8 cellular contexts compared by ENCODE assay signal in the genomic region with DNA sequence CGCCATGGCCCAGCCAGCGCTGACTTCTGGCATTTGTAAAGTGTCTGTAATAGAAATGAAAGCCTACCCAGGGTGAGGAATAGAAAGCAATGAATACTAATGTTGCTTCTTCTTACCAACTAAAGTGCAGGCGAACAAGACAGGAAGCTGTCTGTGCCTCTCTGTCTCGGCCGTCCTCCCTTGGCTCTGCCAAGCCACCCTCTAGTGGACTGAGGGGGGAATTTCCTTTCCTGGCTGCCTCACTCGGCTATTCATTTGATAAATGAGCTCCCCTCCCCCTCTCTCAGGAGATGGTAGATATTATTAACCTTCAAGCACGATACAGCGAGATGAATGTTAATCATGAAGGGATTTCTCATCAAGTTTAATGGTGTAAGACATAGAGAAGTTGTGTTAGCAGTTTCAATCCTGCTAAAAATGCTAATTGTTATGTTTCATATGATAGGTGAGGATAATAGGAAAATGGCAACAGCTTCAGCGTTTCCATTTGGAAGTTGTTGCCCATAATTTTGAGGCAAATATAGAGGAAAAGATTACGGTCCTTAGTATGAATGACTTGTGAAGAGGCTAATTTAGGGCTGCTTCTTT.
DNase-seq lines count a peak whose midpoint lies in the region; ATAC-seq, FAIRE-seq and TF ChIP-seq lines count a peak whose summit lies in the region.

No MANE protein-coding gene starts in this region.

- H3K36me3 ChIP-seq in DND-41 (ENCODE audit: insufficient read depth, low read length) (no peaks in the 10 kb centered on the region), GM12878 (ENCODE audit: control insufficient read depth in 2 of 2, insufficient read depth in 2 of 2, low read length in 1 of 2) (no peaks in the 10 kb centered on the region)

- H3K79me2 ChIP-seq in DND-41 (ENCODE audit: insufficient read depth, low read length) (no peaks in the 10 kb centered on the region), GM12878 (ENCODE audit: control insufficient read depth, insufficient read depth, low read length) (no peaks in the 10 kb centered on the region)

- 10% methylated on average over 10 of the region's 10 CpGs for WGBS in GM12878 (ENCODE audit: insufficient coverage, insufficient replicate concordance, low lambda C conversion rate, missing lambda C conversion rate)

- RAD21 ChIA-PET in GM12878 (lab: Charles Lee; ENCODE audit: unreplicated experiment) = interaction anchor here (0.7 to 5.8 kb wide), 17 partner anchors 9 to 527 kb away, joined by 3 to 62 read pairs (median 4); no protein-coding TSS in a partner anchor

- no peak for TF ChIP-seq EP300 in GM12878 (IDR thresholded peaks at IDR 0.05; ENCODE audit: borderline replicate concordance in 1 of 2, control insufficient read depth in 1 of 2, low read depth in 2 of 2, low read length in 2 of 2)

- TF ChIP-seq POLR2A in GM12878 (IDR thresholded peaks at IDR 0.05; ENCODE audit: low read depth, low read length) = no peak

- peak; percentile 43 for TF ChIP-seq RAD21 in GM12878 (IDR thresholded peaks at IDR 0.05; ENCODE audit: insufficient read depth, low read depth, low read length)

- H4K20me1 ChIP-seq in DND-41 (ENCODE audit: insufficient read depth, low read length) = no peaks in the 10 kb centered on the region
- H4K20me1 ChIP-seq in GM12878 (ENCODE audit: control insufficient read depth, insufficient read depth) = no peaks in the 10 kb centered on the region

- DNase-seq in DND-41 = peak; percentile 43
- DNase-seq in NOMO-1 treated with DMSO at 0.1 percent for 48 hours (lab: John Stamatoyannopoulos, UW; ENCODE audit: unreplicated experiment) = peak; percentile 57
- no peak for DNase-seq in GM12878 (ENCODE audit: low read depth, low spot score)
- DNase-seq in inferior parietal cortex (ENCODE audit: extremely low spot score) = peak; percentile 62
- DNase-seq in stimulated activated CD4-positive, alpha-beta T cell treated with anti-CD3 and anti-CD28 coated beads, Interleukin-1b, Interleukin-23, amount 100 ng/mL, for 48 hours = peak; percentile 34
- no peak for DNase-seq in mesenteric fat pad (ENCODE audit: low spot score)

- ATAC-seq in DND-41 (ENCODE audit: insufficient read depth, low read depth) (peak; percentile 72), GM19455 (IDR thresholded peaks at IDR 0.05; ENCODE audit: unreplicated experiment) (peak; percentile 78), HG03521 (IDR thresholded peaks at IDR 0.05; ENCODE audit: unreplicated experiment) (peak; percentile 89), GM12878 (peak; percentile 97)

- POLR2A ChIA-PET in GM12878 (lab: Charles Lee) = interaction anchor here (0.8 to 1.9 kb wide), 4 partner anchors 10 to 99 kb away, joined by 3 to 4 read pairs (median 3); no protein-coding TSS in a partner anchor

- CTCF ChIA-PET in GM12878 (lab: Yijun Ruan, JAX) = interaction anchor here (0.7 to 9.3 kb wide), 33 partner anchors 9 to 625 kb away, joined by 3 to 145 read pairs (median 6); no protein-coding TSS in a partner anchor

- H3K4me2 ChIP-seq in DND-41 (ENCODE audit: insufficient read depth, low read length) = no peak overlapping the region
- no peak overlapping the region for H3K4me2 ChIP-seq in GM12878 (ENCODE audit: control insufficient read depth, insufficient read depth)

- in situ Hi-C loops in GM12878 (cut with MboI) = loop anchor here (10.0 kb wide), 1 partner anchor 161 kb away; no protein-coding TSS in a partner anchor

- H3K4me3 ChIP-seq in DND-41 (ENCODE audit: low read depth in 1 of 2, low read length in 2 of 2) (no peak overlapping the region), GM12878 (no peak overlapping the region)

- FAIRE-seq in GM12878 (lab: Jason Lieb, UNC) = no peak

- no TSS peak for BruUV-seq in GM12878 (replicated peaks; lab: Mats Ljungman, UMichigan)

- intact Hi-C loops in GM12878 (cut with micrococcal nuclease; ENCODE audit: unreplicated experiment) = loop anchor here (2.0 to 5.0 kb wide), 3 partner anchors 97 to 527 kb away; no protein-coding TSS in a partner anchor

- H3K4me1 ChIP-seq in DND-41 (ENCODE audit: insufficient read depth, low read length) (no peaks in the 10 kb centered on the region), GM12878 (ENCODE audit: control insufficient read depth, insufficient read depth, low read length) (no peaks in the 10 kb centered on the region)

- H3K27ac ChIP-seq in DND-41 (ENCODE audit: low read length) (no peak overlapping the region), GM12878 (ENCODE audit: control insufficient read depth, insufficient read depth) (no peak overlapping the region)

- SMC1A ChIA-PET in GM12878 (lab: Charles Lee; ENCODE audit: uncharacterized antibody, unreplicated experiment) = interaction anchor here (0.6 to 8.5 kb wide), 25 partner anchors 8 to 527 kb away, joined by 3 to 88 read pairs (median 4); no protein-coding TSS in a partner anchor

- TF ChIP-seq CTCF in DND-41 (IDR thresholded peaks at IDR 0.05; ENCODE audit: borderline replicate concordance, extremely low read depth, low read length, poor library complexity, severe bottlenecking) (peak; percentile 62), GM12878 (IDR thresholded peaks at IDR 0.05 in 2 of 3, conservative IDR thresholded peaks at IDR 0.05 in 1 of 3; ENCODE audit: control insufficient read depth in 2 of 3, extremely low read depth in 1 of 3, insufficient read depth in 1 of 3, low read depth in 3 of 3, low read length in 3 of 3) (peak; percentile 60 to 76 (median 62))

- no peak overlapping the region for H2AFZ ChIP-seq in DND-41 (ENCODE audit: low read depth, low read length)
- H2AFZ ChIP-seq in GM12878 (ENCODE audit: control insufficient read depth, low read depth, low read length) = peak overlapping the region; percentile 28

- H3K9ac ChIP-seq in DND-41 (ENCODE audit: low read depth, low read length) (no peak overlapping the region), GM12878 (ENCODE audit: control insufficient read depth, insufficient read depth, low read length) (no peak overlapping the region)

- H3K9me3 ChIP-seq in DND-41 (ENCODE audit: insufficient read depth, low read length, severe bottlenecking) (no peaks in the 10 kb centered on the region), GM12878 (replicated peaks; ENCODE audit: control insufficient read depth, insufficient read depth, low read length) (no peaks in the 10 kb centered on the region)

- no peaks in the 10 kb centered on the region for H3K27me3 ChIP-seq in DND-41 (ENCODE audit: insufficient read depth, low read length, poor library complexity)
- no peaks in the 10 kb centered on the region; a peak in 1 of 4 replicates for H3K27me3 ChIP-seq in GM12878 (replicated peaks in 1 of 2; ENCODE audit: control insufficient read depth in 2 of 2, insufficient read depth in 2 of 2, low read length in 1 of 2)

TF ChIP-seq in GM12878, 131 proteins besides CTCF, POLR2A, EP300 and RAD21 (continues in another document):
- TF ChIP-seq HDAC2 (IDR thresholded peaks at IDR 0.05) (no peak), MYC (IDR thresholded peaks at IDR 0.05; ENCODE audit: insufficient read depth, insufficient read length, insufficient replicate concordance, low read length, severe bottlenecking) (no peak), SMC3 (IDR thresholded peaks at IDR 0.05; ENCODE audit: borderline replicate concordance, low read length) (peak; percentile 27; the same call in 1 of the 2 replicates), BRCA1 (IDR thresholded peaks at IDR 0.05; ENCODE audit: low read depth, low read length) (no peak), TAF1 (IDR thresholded peaks at IDR 0.05; ENCODE audit: borderline replicate concordance, low read depth, low read length) (no peak), E2F8 (IDR thresholded peaks at IDR 0.05; ENCODE audit: low read depth, partially characterized antibody) (no peak), HCFC1 (IDR thresholded peaks at IDR 0.05; ENCODE audit: low read length) (no peak), YBX1 (IDR thresholded peaks at IDR 0.05) (no peak), YY1 (IDR thresholded peaks at IDR 0.05; ENCODE audit: low read depth, low read length) (0 out of 2 replicates have a peak, but pooled peaks have one; percentile 40), NFXL1 (IDR thresholded peaks at IDR 0.05; ENCODE audit: borderline replicate concordance) (no peak), ZBED1 (IDR thresholded peaks at IDR 0.05; ENCODE audit: borderline replicate concordance) (no peak), FOS (IDR thresholded peaks at IDR 0.05; ENCODE audit: borderline replicate concordance, extremely low read depth, insufficient read length) (no peak), SP1 (IDR thresholded peaks at IDR 0.05; ENCODE audit: low read depth, low read length) (no peak), SIN3A (IDR thresholded peaks at IDR 0.05; ENCODE audit: low read depth, low read length) (no peak), PAX5 (IDR thresholded peaks at IDR 0.05; ENCODE audit: borderline replicate concordance, low read depth, low read length) (no peak), CBX5 (IDR thresholded peaks at IDR 0.05; ENCODE audit: low read depth) (0 out of 2 replicates have a peak, but pooled peaks have one; percentile 26), USF2 (IDR thresholded peaks at IDR 0.05; ENCODE audit: borderline replicate concordance, low read depth, low read length) (no peak)

Comparison
In these comparisons a context has a peak if more than half of its experiments do, and no peak if none do; other contexts are left out.
1. DNase-seq: peak in DND-41 (single experiment), NOMO-1 treated with DMSO at 0.1 percent for 48 hours (single experiment), inferior parietal cortex (single experiment) and stimulated activated CD4-positive, alpha-beta T cell treated with anti-CD3 and anti-CD28 coated beads, Interleukin-1b, Interleukin-23, amount 100 ng/mL, for 48 hours (single experiment); none in GM12878 (single experiment) and mesenteric fat pad (single experiment).
2. Peak in every context shown above with its lines, with median percentiles within 50 percentile points of each other: ATAC-seq.